Comparison of ENCODE assay signal across 10 cellular contexts in the genomic region with DNA sequence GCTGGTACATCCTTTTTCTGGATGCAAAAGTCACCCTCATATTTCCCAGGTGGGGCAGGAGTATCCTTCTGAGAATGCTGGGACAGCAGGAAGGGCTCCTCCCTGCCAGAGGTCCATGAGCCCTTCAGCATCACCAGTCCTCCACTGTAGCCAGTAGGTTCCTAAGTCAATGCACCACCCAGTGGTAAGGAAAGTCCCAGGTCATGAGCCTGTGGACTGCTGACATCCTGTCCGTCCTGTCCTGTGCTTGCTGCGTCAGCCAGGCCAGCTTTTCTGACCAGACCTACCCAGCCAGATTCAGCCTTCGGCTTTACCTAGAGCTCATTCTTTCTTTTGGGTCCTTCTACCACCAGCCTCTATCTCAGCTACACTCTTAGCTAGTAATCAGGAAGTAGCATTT. TPM values are rescaled to one million over a fixed set of nuclear protein-coding genes. Genes with fewer than 3 reads are reported as not detected.
DNase-seq lines count a peak whose midpoint lies in the region; ATAC-seq and TF ChIP-seq lines count a peak whose summit lies in the region.
"Had no signal": no experiment of that assay in that cellular context is flagged by ENCODE, and none has a peak within 500 bp of the region (broad histone marks: within the 10 kb centered on the region; RNA-seq: fewer than 3 reads in every experiment).

No MANE protein-coding gene starts in this region.

- intact Hi-C loops in left ventricle myocardium superior (cut with micrococcal nuclease) (loop anchor here (5.0 kb wide), 1 partner anchor 90 kb away; no protein-coding TSS in a partner anchor), tibial artery (cut with DNase I; ENCODE audit: low total_unique reads) (no loop called here), OCI-LY7 (cut with micrococcal nuclease; ENCODE audit: unreplicated experiment) (no loop called here)

- TF ChIP-seq CTCF in WI38 (IDR thresholded peaks at IDR 0.05; ENCODE audit: low read depth, low read length) (0 out of 2 replicates have a peak, but pooled peaks have one; percentile 7), tibial artery (IDR thresholded peaks at IDR 0.05) (peak; percentile 10 to 27), OCI-LY7 (conservative IDR thresholded peaks at IDR 0.05; ENCODE audit: low read length) (no peak)

- H3K4me3 ChIP-seq in WI38 (ENCODE audit: low read depth, low read length) (no peak overlapping the region), tibial artery (no peak overlapping the region), OCI-LY7 (ENCODE audit: low read depth, low read length, poor library complexity, severe bottlenecking) (no peak overlapping the region)
- H3K4me3 ChIP-seq: upper lobe of left lung had no signal

- no peak overlapping the region for H2AFZ ChIP-seq in OCI-LY7 (ENCODE audit: low read length)

- H3K79me2 ChIP-seq in OCI-LY7 (ENCODE audit: insufficient read depth, low read depth, low read length) = no peaks in the 10 kb centered on the region

- CTCF ChIA-PET in OCI-LY7 (lab: Charles Lee; ENCODE audit: unreplicated experiment) = no interaction called here

- H4K20me1 ChIP-seq in OCI-LY7 (ENCODE audit: insufficient read depth, low read length) = no peaks in the 10 kb centered on the region

- H3K27ac ChIP-seq in tibial artery (no peak overlapping the region), OCI-LY7 (ENCODE audit: low read depth, low read length, poor library complexity, severe bottlenecking) (no peak overlapping the region)
- H3K27ac ChIP-seq: upper lobe of left lung had no signal

- no peak overlapping the region for H3K4me2 ChIP-seq in OCI-LY7 (ENCODE audit: low read length)

- H3K27me3 ChIP-seq in tibial artery = no peaks in the 10 kb centered on the region
- H3K27me3 ChIP-seq: upper lobe of left lung had no signal

- BruUV-seq in OCI-LY7 (replicated peaks; lab: Mats Ljungman, UMichigan) = no TSS peak

- POLR2A ChIA-PET in OCI-LY7 (lab: Charles Lee) = no interaction called here

- H3K36me3 ChIP-seq in tibial artery = no peaks in the 10 kb centered on the region
- no peaks in the 10 kb centered on the region for H3K36me3 ChIP-seq in OCI-LY7 (ENCODE audit: insufficient read depth, low read length)
- H3K36me3 ChIP-seq: upper lobe of left lung had no signal

- peak; percentile 93 for ATAC-seq in left ventricle myocardium superior
- ATAC-seq: CD8-positive, alpha-beta T cell had no signal

- H3K9me2 ChIP-seq in OCI-LY7 (ENCODE audit: insufficient read depth, low read length) = no peaks in the 10 kb centered on the region

- peaks cover 0 to 22% (median 10%) of the 10 kb centered on the region in 4 donors for H3K4me1 ChIP-seq in tibial artery
- no peaks in the 10 kb centered on the region for H3K4me1 ChIP-seq in OCI-LY7 (ENCODE audit: insufficient read depth, low read length, poor library complexity, severe bottlenecking)

- H3K9me3 ChIP-seq in tibial artery (no peaks in the 10 kb centered on the region), OCI-LY7 (ENCODE audit: low read length) (no peaks in the 10 kb centered on the region)
- H3K9me3 ChIP-seq: upper lobe of left lung had no signal

- DNase-seq in activated effector memory CD4-positive, alpha-beta T cell treated with anti-CD3 and anti-CD28 coated beads, Interleukin-2, amount 50 U/mL, for 16 hours = peak; percentile 51
- DNase-seq in activated effector memory CD4-positive, alpha-beta T cell treated with Interleukin-2 at 50 U/mL for 16 hours = no peak
- no peak for DNase-seq in left ventricle myocardium superior
- DNase-seq in tibial artery = no peak
- no peak for DNase-seq in NCI-H510A treated with DMSO at 0.1 percent for 48 hours (lab: John Stamatoyannopoulos, UW)
- no peak for DNase-seq in OCI-LY7 (ENCODE audit: low spot score)
- DNase-seq in NCI-H2107 (lab: John Stamatoyannopoulos, UW) = no peak

RNA-seq across cellular contexts. Expression of a gene that starts 23.0 kb away (rescaled TPM):
- total RNA-seq in left ventricle myocardium superior = 90.5 TPM
- total RNA-seq in OCI-LY7 (2014; rRNA removed; shearing (Covaris generic)) = 0.39 and 1.8 TPM in 2 replicates
- 0.51 and 1.2 TPM in 2 replicates for total RNA-seq in OCI-LY7 (2022)

Comparison
In these comparisons a context has a peak if more than half of its experiments do, and no peak if none do; other contexts are left out.
1. RNA of a gene that starts 23.0 kb away (total RNA-seq): 90.5 TPM in left ventricle myocardium superior (single experiment); 0.39 to 1.8 TPM in OCI-LY7; every median in the first group is over 10 times any median in the second.